9 cellular contexts compared by ENCODE assay signal in the genomic region with DNA sequence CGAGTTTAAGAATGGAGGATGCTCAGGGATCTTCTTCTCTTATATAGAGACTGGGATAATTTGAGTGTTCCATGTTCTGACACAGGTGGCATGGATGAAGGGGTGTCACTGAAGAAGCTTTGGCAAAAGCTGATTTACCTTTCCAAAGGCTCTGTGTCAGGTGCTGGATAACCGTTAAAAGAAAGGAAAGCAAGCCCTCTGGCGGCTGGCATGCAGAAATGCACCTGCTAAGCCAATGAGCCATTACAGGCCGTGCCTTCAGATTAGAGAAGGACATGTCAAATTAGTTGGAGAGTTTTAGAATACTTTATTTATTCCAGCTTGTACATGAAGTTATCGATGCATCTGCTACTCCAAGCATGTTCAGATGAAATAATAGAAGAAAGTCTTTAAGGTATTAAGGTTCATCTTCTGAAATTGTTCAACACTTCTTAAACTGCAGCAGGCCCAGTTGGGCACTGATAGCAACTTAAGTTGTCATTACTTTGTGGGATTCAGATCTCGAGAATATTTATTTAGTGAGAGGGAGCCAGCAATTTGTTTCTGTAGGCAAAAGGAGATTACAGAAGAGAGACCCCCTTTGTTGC.
DNase-seq lines count a peak whose midpoint lies in the region; ATAC-seq and TF ChIP-seq lines count a peak whose summit lies in the region.
"Had no signal": no experiment of that assay in that cellular context is flagged by ENCODE, and none has a peak within 500 bp of the region (broad histone marks: within the 10 kb centered on the region; RNA-seq: fewer than 3 reads in every experiment).

No MANE protein-coding gene starts in this region.

- POLR2A ChIA-PET in HCT116 (lab: Charles Lee), result no interaction called here

- no peaks in the 10 kb centered on the region for H3K4me1 Mint-ChIP-seq in T-helper 2 cell treated with Interferon-gamma antibody and Interleukin-4, amounts not matched to agents 5 μg/mL and 100 μg/mL, for 36 hours (ENCODE audit: low read depth)
- H3K4me1 Mint-ChIP-seq: naive thymus-derived CD8-positive, alpha-beta T cell had no signal

- no peak overlapping the region for H3K9ac ChIP-seq in HCT116 (ENCODE audit: low read length)
- H3K9ac ChIP-seq in fibroblast of lung (ENCODE audit: insufficient read depth, low read length), result no peak overlapping the region
- H3K9ac ChIP-seq in parathyroid adenoma, result no peak overlapping the region

- H3K27ac ChIP-seq in HCT116 (ENCODE audit: low read depth, low read length) (no peak overlapping the region), fibroblast of lung (ENCODE audit: insufficient read depth, low read length) (no peak overlapping the region), parathyroid adenoma (no peak overlapping the region)

- H3K9me2 ChIP-seq in HCT116 (ENCODE audit: insufficient read depth), result no peaks in the 10 kb centered on the region

- no peaks in the 10 kb centered on the region for H3K36me3 Mint-ChIP-seq in T-helper 2 cell treated with Interferon-gamma antibody and Interleukin-4, amounts not matched to agents 5 μg/mL and 100 μg/mL, for 36 hours (ENCODE audit: low read depth)
- H3K36me3 Mint-ChIP-seq: naive thymus-derived CD8-positive, alpha-beta T cell had no signal

- H3K36me3 ChIP-seq in HCT116 (ENCODE audit: control insufficient read depth in 1 of 2, insufficient read depth in 2 of 2, low read length in 2 of 2) (no peaks in the 10 kb centered on the region), fibroblast of lung (ENCODE audit: control insufficient read depth, insufficient read depth, low read length) (no peaks in the 10 kb centered on the region), parathyroid adenoma (ENCODE audit: control insufficient read depth, insufficient read depth, low read length) (no peaks in the 10 kb centered on the region)

- BruUV-seq in HCT116 (replicated peaks; lab: Mats Ljungman, UMichigan), result no TSS peak

- intact Hi-C loops in HCT116 (cut with micrococcal nuclease), result loop anchor here (5.0 kb wide), 1 partner anchor 826 kb away; no protein-coding TSS in a partner anchor

- H3K4me2 ChIP-seq in HCT116 (ENCODE audit: low read length) (no peak overlapping the region), fibroblast of lung (ENCODE audit: extremely low read depth, insufficient read depth, low read length) (no peak overlapping the region), parathyroid adenoma (ENCODE audit: low read length) (no peak overlapping the region)

- DNase-seq in AG08395 (ENCODE audit: low spot score), result peak; percentile 2
- DNase-seq in GM10266 (ENCODE audit: extremely low spot score), result peak; percentile 21
- peak; percentile 18 for DNase-seq in HCT116 (ENCODE audit: low read depth, low spot score)
- peak; percentile 67 for DNase-seq in LoVo (ENCODE audit: low spot score)
- DNase-seq in T-helper 2 cell treated with Interferon-gamma antibody and Interleukin-4, amounts not matched to agents 5 μg/mL and 100 μg/mL, for 36 hours (ENCODE audit: low spot score), result peak; percentile 4
- DNase-seq in fibroblast of lung (ENCODE audit: low read depth in 2 of 2), result peak; percentile 12 to 20
- DNase-seq in NK-92 treated with Interleukin-12 subunit alpha and Interleukin-12 subunit beta, amount 100 ng/mL, for 24 hours (lab: John Stamatoyannopoulos, UW), result no peak

- H3K27me3 ChIP-seq in HCT116 (ENCODE audit: insufficient read depth, low read length) (no peaks in the 10 kb centered on the region), fibroblast of lung (ENCODE audit: control insufficient read depth, insufficient read depth, low read length) (no peaks in the 10 kb centered on the region), parathyroid adenoma (ENCODE audit: control insufficient read depth, insufficient read depth, low read length) (no peaks in the 10 kb centered on the region)

- no peak for TF ChIP-seq POLR2A in HCT116 (IDR thresholded peaks at IDR 0.05; ENCODE audit: borderline replicate concordance, extremely low read depth, insufficient read depth, insufficient read length)

- H3K4me1 ChIP-seq in HCT116 (ENCODE audit: control insufficient read depth in 1 of 2, insufficient read depth in 2 of 2, low read length in 2 of 2) (no peaks in the 10 kb centered on the region), fibroblast of lung (ENCODE audit: control insufficient read depth, extremely low read depth, insufficient read depth, low read length) (no peaks in the 10 kb centered on the region), parathyroid adenoma (no peaks in the 10 kb centered on the region)

- no peak overlapping the region for H3K27ac Mint-ChIP-seq in T-helper 2 cell treated with Interferon-gamma antibody and Interleukin-4, amounts not matched to agents 5 μg/mL and 100 μg/mL, for 36 hours
- H3K27ac Mint-ChIP-seq: naive thymus-derived CD8-positive, alpha-beta T cell had no signal

- TF ChIP-seq CTCF in GM10266 (IDR thresholded peaks at IDR 0.05; ENCODE audit: control insufficient read depth, insufficient read depth, low read depth, missing control alignments) (peak; percentile 81), HCT116 (IDR thresholded peaks at IDR 0.05 in 2 of 3, conservative IDR thresholded peaks at IDR 0.05 in 1 of 3; ENCODE audit: borderline replicate concordance in 1 of 3, insufficient read depth in 1 of 3, low read depth in 2 of 3, low read length in 2 of 3) (peak; percentile 14 to 88 (median 85); a peak in 4 of 6 replicates), fibroblast of lung (conservative IDR thresholded peaks at IDR 0.05 in 1 of 2, IDR thresholded peaks at IDR 0.05 in 1 of 2; ENCODE audit: low read depth in 1 of 2, low read length in 2 of 2) (peak; percentile 73 to 81), parathyroid adenoma (IDR thresholded peaks at IDR 0.05) (peak; percentile 93)

- H3K9me3 Mint-ChIP-seq in T-helper 2 cell treated with Interferon-gamma antibody and Interleukin-4, amounts not matched to agents 5 μg/mL and 100 μg/mL, for 36 hours, result no peaks in the 10 kb centered on the region

- H4K20me1 ChIP-seq in HCT116 (ENCODE audit: insufficient read depth), result no peaks in the 10 kb centered on the region
- H4K20me1 ChIP-seq in fibroblast of lung (ENCODE audit: control insufficient read depth, extremely low read depth, insufficient read depth, low read length), result no peaks in the 10 kb centered on the region

- no peak overlapping the region for H3K4me3 ChIP-seq in HCT116 (replicated peaks in 1 of 2; ENCODE audit: low read depth in 1 of 2, low read length in 2 of 2)
- no peak overlapping the region for H3K4me3 ChIP-seq in fibroblast of lung (replicated peaks in 1 of 4; ENCODE audit: control extremely low read depth in 1 of 4, insufficient read depth in 1 of 4, low read depth in 3 of 4, low read length in 4 of 4)
- no peak overlapping the region for H3K4me3 ChIP-seq in parathyroid adenoma (ENCODE audit: low read depth, low read length)

- H3K9me3 ChIP-seq in HCT116 (ENCODE audit: control insufficient read depth in 1 of 2, insufficient read depth in 1 of 2, low read depth in 1 of 2, low read length in 2 of 2), result no peaks in the 10 kb centered on the region
- H3K9me3 ChIP-seq in fibroblast of lung (ENCODE audit: control insufficient read depth, insufficient read depth, low read depth, low read length), result no peaks in the 10 kb centered on the region
- H3K9me3 ChIP-seq in parathyroid adenoma (ENCODE audit: control insufficient read depth, low read length), result no peaks in the 10 kb centered on the region

- CTCF ChIA-PET in HCT116 (lab: Charles Lee), result no interaction called here

- H3K4me3 Mint-ChIP-seq in T-helper 2 cell treated with Interferon-gamma antibody and Interleukin-4, amounts not matched to agents 5 μg/mL and 100 μg/mL, for 36 hours, result no peak overlapping the region
- H3K4me3 Mint-ChIP-seq: naive thymus-derived CD8-positive, alpha-beta T cell had no signal

- no peaks in the 10 kb centered on the region for H3K79me2 ChIP-seq in HCT116 (ENCODE audit: insufficient read depth, low read length)
- H3K79me2 ChIP-seq in fibroblast of lung (ENCODE audit: control insufficient read depth, insufficient read depth, low read length), result no peaks in the 10 kb centered on the region
- no peaks in the 10 kb centered on the region for H3K79me2 ChIP-seq in parathyroid adenoma

- no peaks in the 10 kb centered on the region for H3K27me3 Mint-ChIP-seq in T-helper 2 cell treated with Interferon-gamma antibody and Interleukin-4, amounts not matched to agents 5 μg/mL and 100 μg/mL, for 36 hours (ENCODE audit: low read depth)

- ATAC-seq in HCT116, result peak; percentile 72; the same call in 1 of the 2 replicates
- ATAC-seq: naive thymus-derived CD8-positive, alpha-beta T cell had no signal

- peak; percentile 34 for TF ChIP-seq RAD21 in HCT116 (IDR thresholded peaks at IDR 0.05; ENCODE audit: low read depth)

- H2AFZ ChIP-seq in HCT116 (ENCODE audit: low read depth, low read length, poor library complexity, severe bottlenecking) (no peak overlapping the region), fibroblast of lung (ENCODE audit: low read length) (no peak overlapping the region), parathyroid adenoma (peak overlapping the region; percentile 1)

- RAD21 ChIA-PET in HCT116 (lab: Charles Lee; ENCODE audit: low non-redundant PET in 1 of 2, low total read pairs in 2 of 2, uncharacterized antibody in 2 of 2, unreplicated experiment in 2 of 2), result no interaction called here

TF ChIP-seq in HCT116, 20 proteins besides CTCF, POLR2A, EP300 and RAD21 (continues in another document):
- no peak for TF ChIP-seq POLR2AphosphoS5 (IDR thresholded peaks at IDR 0.05; ENCODE audit: low read depth, low read length)
- no peak for TF ChIP-seq ZNF274 (IDR thresholded peaks at IDR 0.05; ENCODE audit: low read depth, low read length)
- TF ChIP-seq SP1 (IDR thresholded peaks at IDR 0.05; ENCODE audit: low read depth), result no peak
- no peak for TF ChIP-seq ELF1 (IDR thresholded peaks at IDR 0.05; ENCODE audit: borderline replicate concordance, low read depth)
- no peak for TF ChIP-seq CEBPB (IDR thresholded peaks at IDR 0.05; ENCODE audit: low read depth)
- no peak for TF ChIP-seq JUND (IDR thresholded peaks at IDR 0.05)
- no peak for TF ChIP-seq FOSL1 (IDR thresholded peaks at IDR 0.05; ENCODE audit: low read depth)
- TF ChIP-seq, protein P1, sequence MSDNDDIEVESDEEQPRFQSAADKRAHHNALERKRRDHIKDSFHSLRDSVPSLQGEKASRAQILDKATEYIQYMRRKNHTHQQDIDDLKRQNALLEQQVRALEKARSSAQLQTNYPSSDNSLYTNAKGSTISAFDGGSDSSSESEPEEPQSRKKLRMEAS (IDR thresholded peaks at IDR 0.05), result no peak
- no peak for TF ChIP-seq ATF3 (IDR thresholded peaks at IDR 0.05)
- TF ChIP-seq YY1 (IDR thresholded peaks at IDR 0.05; ENCODE audit: extremely low read depth, insufficient replicate concordance, low read depth, low read length), result no peak
